In genomic region chr13:77698211-77699058, GRCh38 we compare ENCODE assay signal across 8 cellular contexts. TPM values are rescaled to one million over a fixed set of nuclear protein-coding genes. Genes with fewer than 3 reads are reported as not detected.
DNase-seq lines count a peak whose midpoint lies in the region; ATAC-seq and TF ChIP-seq lines count a peak whose summit lies in the region.

No MANE protein-coding gene starts in this region.

- no peak for TF ChIP-seq CTCF in lung (IDR thresholded peaks at IDR 0.05; ENCODE audit: control extremely low read depth, extremely low read depth)

- H3K4me3 ChIP-seq in lung = peak overlapping the region; percentile 98

- DNase-seq in NCI-H146 treated with DMSO at 0.1 percent for 48 hours (lab: John Stamatoyannopoulos, UW; ENCODE audit: unreplicated experiment) = peak; percentile 46
- DNase-seq in activated CD4-positive, alpha-beta T cell treated with anti-CD3 and anti-CD28 coated beads, Interleukin-2, amount 50 U/mL, for 24 hours (ENCODE audit: low read depth in 1 of 2, low spot score in 1 of 2) = peak; percentile 12 to 25
- peak; percentile 71 for DNase-seq in ecto neural progenitor cell (ENCODE audit: low spot score)
- DNase-seq in lung (ENCODE audit: low spot score) = peak; percentile 37
- peak in 2 of 3 donors; percentile 15 to 21 for DNase-seq in stimulated activated CD4-positive, alpha-beta T cell treated with anti-CD3 and anti-CD28 coated beads, TNF-alpha, amount 100 ng/mL, for 48 hours (ENCODE audit: low read depth in 3 of 3)
- no peak for DNase-seq in A172 (ENCODE audit: low spot score)

- no peaks in the 10 kb centered on the region for H3K36me3 ChIP-seq in lung (ENCODE audit: control insufficient read depth in 2 of 2, insufficient read depth in 2 of 2, low read length in 2 of 2)

- no peaks in the 10 kb centered on the region for H3K27me3 ChIP-seq in lung (ENCODE audit: control insufficient read depth, insufficient read depth)

- peak; percentile 26 for ATAC-seq in GM18498 (IDR thresholded peaks at IDR 0.05; ENCODE audit: unreplicated experiment)
- peak; percentile 20 for ATAC-seq in HG02610 (IDR thresholded peaks at IDR 0.05; ENCODE audit: unreplicated experiment)
- no peak for ATAC-seq in lung (ENCODE audit: insufficient read depth, low FRiP score)

- peak overlapping the region in 1 of 2 donors; percentile 39 for H3K27ac ChIP-seq in lung (ENCODE audit: low read depth in 1 of 2, low read length in 1 of 2)

- 1% methylated on average over 40 to 74 of the region's 74 CpGs for WGBS in lung, 2 donors

- H3K9me3 ChIP-seq in lung (ENCODE audit: control insufficient read depth in 2 of 2, insufficient read depth in 1 of 2, low read length in 1 of 2) = no peaks in the 10 kb centered on the region

- peaks cover 0 to 5% of the 10 kb centered on the region in 2 donors for H3K4me1 ChIP-seq in lung (ENCODE audit: control insufficient read depth in 2 of 2, insufficient read depth in 2 of 2, low read length in 2 of 2)

RNA-seq across cellular contexts. Expression of gene SLAIN1, which starts 0.9 kb away (rescaled TPM):
- 10 to 100 TPM; 13.3 to 44.7 TPM for total RNA-seq in lung
- polyA plus RNA-seq in lung = 10 to 100 TPM in 1 of 2 donors, 1 to 10 TPM in 1; 7.6 to 11.4 TPM
- 0.03 TPM in 1 of 2 replicates, not detected in the other for total RNA-seq in A172 (2014; rRNA removed; shearing (Covaris generic))

Comparison
In these comparisons a context has a peak if more than half of its experiments do, and no peak if none do; other contexts are left out.
1. RNA of gene SLAIN1, which starts 0.9 kb away (total RNA-seq): 13.3 to 44.7 TPM in lung; 0.03 TPM in A172; every median in the first group is over 10 times any median in the second.